Comparison of ENCODE assay signal across 8 cellular contexts in the genomic region with DNA sequence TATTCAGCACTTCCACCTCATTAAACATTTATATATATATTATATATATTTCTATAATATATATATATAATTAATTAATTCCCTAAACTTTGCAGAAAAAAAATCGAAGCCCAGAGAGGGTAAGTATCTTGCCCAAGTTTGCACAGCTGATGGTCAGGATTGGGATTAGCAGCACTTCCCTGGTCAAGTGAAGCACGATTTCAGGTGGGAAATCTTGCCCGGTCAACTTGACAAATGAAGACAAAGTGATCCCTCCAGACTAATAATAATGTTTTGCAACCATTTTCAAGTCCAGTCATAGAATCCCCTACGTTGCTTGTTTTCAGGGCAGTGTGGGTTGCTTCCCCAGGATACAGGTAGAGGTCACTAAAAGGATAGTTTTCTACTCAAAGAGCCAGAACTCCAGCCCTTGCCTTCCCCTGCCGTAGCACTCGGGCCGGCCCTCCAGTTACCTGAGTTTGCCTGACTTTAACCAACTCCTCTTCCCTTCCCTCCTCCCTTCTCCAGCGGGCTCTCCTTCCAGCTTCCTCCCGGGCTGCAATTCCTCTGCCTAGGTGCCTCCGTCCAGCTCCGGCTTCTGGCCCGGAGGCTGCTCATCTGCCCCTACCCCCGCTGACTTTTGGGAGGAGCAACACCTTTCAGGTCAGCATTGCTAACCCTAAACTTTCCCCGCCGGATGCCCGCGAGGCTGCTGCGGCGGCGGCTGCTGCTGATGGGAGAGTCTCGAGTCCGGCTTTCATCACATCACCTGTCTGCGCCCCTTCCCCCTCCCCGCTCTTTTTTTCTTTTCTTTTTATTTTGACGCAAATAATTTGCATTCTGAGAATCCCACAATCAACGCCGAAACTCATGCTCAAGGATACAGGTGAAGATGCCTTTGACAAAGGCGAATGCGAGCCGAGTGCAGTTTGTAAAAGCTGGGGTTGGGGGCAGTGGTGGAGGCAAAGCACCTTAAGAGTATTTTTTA. TPM values are rescaled to one million over a fixed set of nuclear protein-coding genes. Genes with fewer than 3 reads are reported as not detected.
DNase-seq lines count a peak whose midpoint lies in the region; ATAC-seq, FAIRE-seq and TF ChIP-seq lines count a peak whose summit lies in the region.

No MANE protein-coding gene starts in this region.

- peak overlapping the region; percentile 64 for H3K4me3 Mint-ChIP-seq in MCF 10A (ENCODE audit: unreplicated experiment)

- no peaks in the 10 kb centered on the region for H3K36me3 ChIP-seq in lower lobe of right lung
- no peaks in the 10 kb centered on the region for H3K36me3 ChIP-seq in urinary bladder (ENCODE audit: insufficient read depth)

- no peak for TF ChIP-seq POLR2A in GM12891 (IDR thresholded peaks at IDR 0.05; ENCODE audit: low read depth, low read length)

- peaks cover 47% of the 10 kb centered on the region for H3K27me3 Mint-ChIP-seq in MCF 10A (ENCODE audit: insufficient read depth, unreplicated experiment)

- H3K4me1 Mint-ChIP-seq in MCF 10A (ENCODE audit: insufficient read depth, unreplicated experiment) = peaks cover 20% of the 10 kb centered on the region

- no TSS peak for BruUV-seq in MCF 10A (replicated peaks; lab: Mats Ljungman, UMichigan)

- intact Hi-C loops in MCF 10A (cut with micrococcal nuclease) = loop anchor here (1.0 to 5.0 kb wide), 6 partner anchors 17 to 696 kb away; no protein-coding TSS in a partner anchor
- intact Hi-C loops in lower lobe of right lung (cut with DNase I) = no loop called here

- peak; percentile 49 for TF ChIP-seq CTCF in MCF 10A (IDR thresholded peaks at IDR 0.05; ENCODE audit: unreplicated experiment)
- no peak for TF ChIP-seq CTCF in lower lobe of right lung (IDR thresholded peaks at IDR 0.05)

- H3K9me3 Mint-ChIP-seq in MCF 10A (ENCODE audit: unreplicated experiment) = no peaks in the 10 kb centered on the region

- peaks cover 20% of the 10 kb centered on the region for H3K27me3 ChIP-seq in lower lobe of right lung (ENCODE audit: low read depth)

- ATAC-seq in GM21717 (IDR thresholded peaks at IDR 0.05; ENCODE audit: unreplicated experiment) = peak; percentile 56
- ATAC-seq in lower lobe of right lung = peak; percentile 41 to 80

- peak; percentile 16 for FAIRE-seq in GM12891 (lab: Jason Lieb, UNC)

- no peaks in the 10 kb centered on the region for H3K9me3 ChIP-seq in lower lobe of right lung

- peak; percentile 22 for DNase-seq in GM12891 (ENCODE audit: insufficient read length, low spot score)
- peak; percentile 59 for DNase-seq in M059J (ENCODE audit: low read depth)
- peak; percentile 69 for DNase-seq in MCF 10A (ENCODE audit: unreplicated experiment)
- DNase-seq in lower lobe of right lung = peak; percentile 46
- no peak for DNase-seq in hepatic stellate cell (ENCODE audit: low spot score)
- DNase-seq in hippocampal formation (lab: John Stamatoyannopoulos, UW) = no peak

- CTCF ChIA-PET in MCF 10A (lab: Yijun Ruan, JAX) = interaction anchor here (0.6 to 5.5 kb wide), 15 partner anchors 9 to 754 kb away, joined by 3 to 45 read pairs (median 4); no protein-coding TSS in a partner anchor

- H3K36me3 Mint-ChIP-seq in MCF 10A (ENCODE audit: insufficient read depth, unreplicated experiment) = peaks cover 5% of the 10 kb centered on the region

- H3K27ac ChIP-seq in lower lobe of right lung (no peak overlapping the region), urinary bladder (ENCODE audit: low read depth) (no peak overlapping the region)

- no peak overlapping the region for H3K27ac Mint-ChIP-seq in MCF 10A (ENCODE audit: low read depth, unreplicated experiment)

- POLR2A ChIA-PET in MCF 10A (lab: Yijun Ruan, JAX) = interaction anchor here (0.6 to 1.3 kb wide), 7 partner anchors 18 to 743 kb away, joined by 3 to 6 read pairs (median 3); no protein-coding TSS in a partner anchor

- WGBS in urinary bladder = 9% methylated on average over 30 of the region's 30 CpGs

- H3K4me1 ChIP-seq in lower lobe of right lung (peaks cover 9% of the 10 kb centered on the region), urinary bladder (ENCODE audit: insufficient read depth) (no peaks in the 10 kb centered on the region)

- H3K4me3 ChIP-seq in lower lobe of right lung = peak overlapping the region; percentile 50
- H3K4me3 ChIP-seq in urinary bladder (ENCODE audit: low read depth, low read length) = peak overlapping the region; percentile 37

TF ChIP-seq in GM12891, 5 proteins besides CTCF, POLR2A, EP300 and RAD21:
- TF ChIP-seq POU2F2 (IDR thresholded peaks at IDR 0.05; ENCODE audit: low read depth, low read length) (0 out of 2 replicates have a peak, but pooled peaks have one; percentile 10), POLR2AphosphoS5 (IDR thresholded peaks at IDR 0.05; ENCODE audit: low read depth, low read length) (no peak)

RNA-seq across cellular contexts. Expression of a gene that starts 0.9 kb away (rescaled TPM):
- 0.05 TPM for polyA plus RNA-seq in GM12891 (2012; ENCODE audit: low read depth, missing spikeins)
- 0.96 TPM in 2 replicates for total RNA-seq in M059J (2014; rRNA removed; shearing (Covaris generic))
- total RNA-seq in MCF 10A (2022) (0.16 and 0.44 TPM in 2 replicates), lower lobe of right lung (3.2 TPM), urinary bladder (9.7 TPM)
- 0.98 TPM for polyA plus RNA-seq in urinary bladder

Comparison
In these comparisons a context has a peak if more than half of its experiments do, and no peak if none do; other contexts are left out.
1. DNase-seq: peak in GM12891 (single experiment), M059J (single experiment), MCF 10A (single experiment) and lower lobe of right lung (single experiment); none in hepatic stellate cell (single experiment) and hippocampal formation (0 of 2).